1 cellular context compared by ENCODE assay signal in genomic region chr12:103936679-103937078, GRCh38.
TF ChIP-seq lines count a peak whose summit lies in the region.

No MANE protein-coding gene starts in this region.

TF ChIP-seq in HCT116, 20 proteins besides CTCF, POLR2A, EP300 and RAD21:
- no peak for TF ChIP-seq ZNF274 (IDR thresholded peaks at IDR 0.05; ENCODE audit: low read depth, low read length)
- TF ChIP-seq REST (IDR thresholded peaks at IDR 0.05; ENCODE audit: low read depth) = no peak
- no peak for TF ChIP-seq ZFX (IDR thresholded peaks at IDR 0.05)
- no peak for TF ChIP-seq MAX (IDR thresholded peaks at IDR 0.05)
- TF ChIP-seq SP1 (IDR thresholded peaks at IDR 0.05; ENCODE audit: low read depth) = no peak
- no peak for TF ChIP-seq EZH2phosphoT487 (IDR thresholded peaks at IDR 0.05; ENCODE audit: borderline replicate concordance)
- no peak for TF ChIP-seq CEBPB (IDR thresholded peaks at IDR 0.05; ENCODE audit: low read depth)
- TF ChIP-seq EZH2 (IDR thresholded peaks at IDR 0.05) = no peak
- no peak for TF ChIP-seq FOSL1 (IDR thresholded peaks at IDR 0.05; ENCODE audit: low read depth)
- TF ChIP-seq ELF1 (IDR thresholded peaks at IDR 0.05; ENCODE audit: borderline replicate concordance, low read depth) = no peak
- no peak for TF ChIP-seq TCF7L2 (IDR thresholded peaks at IDR 0.05; ENCODE audit: borderline replicate concordance, extremely low read depth, insufficient read depth, insufficient read length)
- TF ChIP-seq YY1 (IDR thresholded peaks at IDR 0.05; ENCODE audit: extremely low read depth, insufficient replicate concordance, low read depth, low read length) = no peak
- TF ChIP-seq, protein P1, sequence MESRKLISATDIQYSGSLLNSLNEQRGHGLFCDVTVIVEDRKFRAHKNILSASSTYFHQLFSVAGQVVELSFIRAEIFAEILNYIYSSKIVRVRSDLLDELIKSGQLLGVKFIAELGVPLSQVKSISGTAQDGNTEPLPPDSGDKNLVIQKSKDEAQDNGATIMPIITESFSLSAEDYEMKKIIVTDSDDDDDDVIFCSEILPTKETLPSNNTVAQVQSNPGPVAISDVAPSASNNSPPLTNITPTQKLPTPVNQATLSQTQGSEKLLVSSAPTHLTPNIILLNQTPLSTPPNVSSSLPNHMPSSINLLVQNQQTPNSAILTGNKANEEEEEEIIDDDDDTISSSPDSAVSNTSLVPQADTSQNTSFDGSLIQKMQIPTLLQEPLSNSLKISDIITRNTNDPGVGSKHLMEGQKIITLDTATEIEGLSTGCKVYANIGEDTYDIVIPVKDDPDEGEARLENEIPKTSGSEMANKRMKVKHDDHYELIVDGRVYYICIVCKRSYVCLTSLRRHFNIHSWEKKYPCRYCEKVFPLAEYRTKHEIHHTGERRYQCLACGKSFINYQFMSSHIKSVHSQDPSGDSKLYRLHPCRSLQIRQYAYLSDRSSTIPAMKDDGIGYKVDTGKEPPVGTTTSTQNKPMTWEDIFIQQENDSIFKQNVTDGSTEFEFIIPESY (IDR thresholded peaks at IDR 0.05; ENCODE audit: extremely low read depth, insufficient replicate concordance, low read length) = no peak
- no peak for TF ChIP-seq SRF (IDR thresholded peaks at IDR 0.05; ENCODE audit: low read depth)
- TF ChIP-seq POLR2AphosphoS5 (IDR thresholded peaks at IDR 0.05; ENCODE audit: low read depth, low read length) = no peak; the same call in 1 of the 2 replicates
- TF ChIP-seq EGR1 (IDR thresholded peaks at IDR 0.05; ENCODE audit: low read depth) = no peak
- TF ChIP-seq ATF3 (IDR thresholded peaks at IDR 0.05) = no peak
- no peak for TF ChIP-seq SIN3A (IDR thresholded peaks at IDR 0.05; ENCODE audit: low read depth)
- TF ChIP-seq CBX3 (IDR thresholded peaks at IDR 0.05; ENCODE audit: low read depth) = no peak
